9 cellular contexts compared by ENCODE assay signal in genomic region chr20:34037121-34037520, GRCh38. TPM values are rescaled to one million over a fixed set of nuclear protein-coding genes. Genes with fewer than 3 reads are reported as not detected.
DNase-seq lines count a peak whose midpoint lies in the region; ATAC-seq, FAIRE-seq and TF ChIP-seq lines count a peak whose summit lies in the region.
"Had no signal": no experiment of that assay in that cellular context is flagged by ENCODE, and none has a peak within 500 bp of the region (broad histone marks: within the 10 kb centered on the region; RNA-seq: fewer than 3 reads in every experiment).

No MANE protein-coding gene starts in this region.

- no peak overlapping the region for H2AK5ac ChIP-seq in mesendoderm (ENCODE audit: low read length)

- H3K27ac ChIP-seq in mesendoderm (ENCODE audit: low read depth, low read length): no peak overlapping the region
- no peak overlapping the region for H3K27ac ChIP-seq in kidney (ENCODE audit: low read depth in 2 of 2, low read length in 2 of 2)
- H3K27ac ChIP-seq: cardiac muscle cell had no signal

- no peak for TF ChIP-seq CTCF in kidney (IDR thresholded peaks at IDR 0.05; ENCODE audit: borderline replicate concordance, extremely low read depth, insufficient read depth)

- peaks cover 13% of the 10 kb centered on the region for H3K79me2 ChIP-seq in mesendoderm (ENCODE audit: control insufficient read depth, insufficient read depth, low read length)

- no CpG with 5 or more reads among the region's 4 CpGs for WGBS in mesendoderm (ENCODE audit: extremely low coverage, insufficient coverage, low lambda C conversion rate)

- no peak overlapping the region for H3K56ac ChIP-seq in mesendoderm (ENCODE audit: low read length)

- H3K4me2 ChIP-seq in mesendoderm (ENCODE audit: low read length): no peak overlapping the region

- no peak overlapping the region for H2BK15ac ChIP-seq in mesendoderm (replicated peaks; ENCODE audit: low read depth)

- DNase-seq in T-helper 17 cell (no peak), mesendoderm (peak; percentile 48), COR-L47 (lab: John Stamatoyannopoulos, UW) (no peak), kidney (no peak), A172 (ENCODE audit: low spot score) (no peak)
- peak; percentile 20 for DNase-seq in activated T-helper 2 cell treated with anti-CD3 and anti-CD28 coated beads, Interferon-gamma antibody, Interleukin-2, Interleukin-4, amounts not matched to agents 10 μg/mL and 5 μg/mL and 100 μg/mL, durations not matched to agents 14 hours and 24 hours and 36 hours (ENCODE audit: low spot score)
- peak; percentile 33 to 55 for DNase-seq in stimulated activated CD8-positive, alpha-beta memory T cell treated with anti-CD3 and anti-CD28 coated beads, Interleukin-15, amount 100 ng/mL, for 48 hours (ENCODE audit: low read depth in 2 of 2)

- no peak overlapping the region for H2BK120ac ChIP-seq in mesendoderm (ENCODE audit: low read depth, low read length)

- peaks cover 5% of the 10 kb centered on the region for H3K4me1 ChIP-seq in mesendoderm (ENCODE audit: control insufficient read depth, low read depth, low read length)
- H3K4me1 ChIP-seq in kidney (ENCODE audit: control insufficient read depth in 1 of 2, insufficient read depth in 1 of 2, low read depth in 1 of 2, low read length in 2 of 2): peaks cover 8 to 11% of the 10 kb centered on the region in 2 donors

- no peak overlapping the region for H2BK5ac ChIP-seq in mesendoderm (ENCODE audit: low read length)

- H3K4me3 ChIP-seq in mesendoderm (ENCODE audit: low read length) (no peak overlapping the region), kidney (ENCODE audit: low read length in 2 of 2) (no peak overlapping the region)
- H3K4me3 ChIP-seq: cardiac muscle cell had no signal

- H3K79me1 ChIP-seq in mesendoderm (ENCODE audit: low read length): peaks cover 33% of the 10 kb centered on the region

- H3K36me3 ChIP-seq in mesendoderm (ENCODE audit: control insufficient read depth, insufficient read depth, low read length) (no peaks in the 10 kb centered on the region), kidney (ENCODE audit: control insufficient read depth in 1 of 2, insufficient read depth in 2 of 2, low read length in 2 of 2) (peaks cover 6 to 7% of the 10 kb centered on the region in 2 donors)
- H3K36me3 ChIP-seq: cardiac muscle cell had no signal

- H3K18ac ChIP-seq in mesendoderm (ENCODE audit: low read length): no peak overlapping the region

- no peak overlapping the region for H4K5ac ChIP-seq in mesendoderm (ENCODE audit: low read length)

- no peaks in the 10 kb centered on the region for H3K27me3 Mint-ChIP-seq in T-helper 17 cell
- no peaks in the 10 kb centered on the region for H3K27me3 Mint-ChIP-seq in activated T-helper 2 cell treated with anti-CD3 and anti-CD28 coated beads, Interferon-gamma antibody, Interleukin-2, Interleukin-4, amounts not matched to agents 10 μg/mL and 5 μg/mL and 100 μg/mL, durations not matched to agents 14 hours and 24 hours and 36 hours (ENCODE audit: low read depth)

- no peak for FAIRE-seq in kidney (lab: Jason Lieb, UNC)

- no peak overlapping the region for H3K23ac ChIP-seq in mesendoderm (ENCODE audit: low read length)

- H4K8ac ChIP-seq in mesendoderm (ENCODE audit: low read depth, low read length): no peak overlapping the region

- peaks cover 4% of the 10 kb centered on the region for H3K36me3 Mint-ChIP-seq in T-helper 17 cell (ENCODE audit: low read depth)
- peaks cover 19% of the 10 kb centered on the region for H3K36me3 Mint-ChIP-seq in activated T-helper 2 cell treated with anti-CD3 and anti-CD28 coated beads, Interferon-gamma antibody, Interleukin-2, Interleukin-4, amounts not matched to agents 10 μg/mL and 5 μg/mL and 100 μg/mL, durations not matched to agents 14 hours and 24 hours and 36 hours (ENCODE audit: low read depth)

- H3K9ac ChIP-seq in mesendoderm (ENCODE audit: low read length) (no peak overlapping the region), kidney (ENCODE audit: low read length in 2 of 2) (no peak overlapping the region)

- peak overlapping the region; percentile 63 for H3K4me3 Mint-ChIP-seq in T-helper 17 cell
- H3K4me3 Mint-ChIP-seq in activated T-helper 2 cell treated with anti-CD3 and anti-CD28 coated beads, Interferon-gamma antibody, Interleukin-2, Interleukin-4, amounts not matched to agents 10 μg/mL and 5 μg/mL and 100 μg/mL, durations not matched to agents 14 hours and 24 hours and 36 hours (ENCODE audit: low read depth): peak overlapping the region; percentile 43

- no peaks in the 10 kb centered on the region for H3K27me3 ChIP-seq in mesendoderm (ENCODE audit: insufficient read depth, low read length, poor library complexity)
- H3K27me3 ChIP-seq: cardiac muscle cell had no signal

- no peak overlapping the region for H3K4ac ChIP-seq in mesendoderm (ENCODE audit: low read depth, low read length)

- H3K27ac Mint-ChIP-seq in T-helper 17 cell: peak overlapping the region; percentile 81
- H3K27ac Mint-ChIP-seq in activated T-helper 2 cell treated with anti-CD3 and anti-CD28 coated beads, Interferon-gamma antibody, Interleukin-2, Interleukin-4, amounts not matched to agents 10 μg/mL and 5 μg/mL and 100 μg/mL, durations not matched to agents 14 hours and 24 hours and 36 hours: peak overlapping the region; percentile 69

- no peaks in the 10 kb centered on the region for H3K9me3 Mint-ChIP-seq in activated T-helper 2 cell treated with anti-CD3 and anti-CD28 coated beads, Interferon-gamma antibody, Interleukin-2, Interleukin-4, amounts not matched to agents 10 μg/mL and 5 μg/mL and 100 μg/mL, durations not matched to agents 14 hours and 24 hours and 36 hours

- H3K9me3 ChIP-seq in T-helper 17 cell (ENCODE audit: control insufficient read depth, low read length, poor library complexity, severe bottlenecking) (no peaks in the 10 kb centered on the region), kidney (ENCODE audit: control insufficient read depth in 1 of 2, low read length in 2 of 2) (no peaks in the 10 kb centered on the region)

- peak; percentile 95 for ATAC-seq in T-helper 17 cell
- no peak for ATAC-seq in HG03025 (IDR thresholded peaks at IDR 0.05; ENCODE audit: low FRiP score, unreplicated experiment)

- peaks cover 66% of the 10 kb centered on the region for H3K4me1 Mint-ChIP-seq in T-helper 17 cell
- peaks cover 24% of the 10 kb centered on the region for H3K4me1 Mint-ChIP-seq in activated T-helper 2 cell treated with anti-CD3 and anti-CD28 coated beads, Interferon-gamma antibody, Interleukin-2, Interleukin-4, amounts not matched to agents 10 μg/mL and 5 μg/mL and 100 μg/mL, durations not matched to agents 14 hours and 24 hours and 36 hours (ENCODE audit: low read depth)

- intact Hi-C loops in activated T-helper 2 cell treated with anti-CD3 and anti-CD28 coated beads, Interferon-gamma antibody, Interleukin-2, Interleukin-4, amounts not matched to agents 10 μg/mL and 5 μg/mL and 100 μg/mL, durations not matched to agents 14 hours and 24 hours and 36 hours (cut with micrococcal nuclease): no loop called here
- intact Hi-C loops in kidney (cut with DNase I): no loop called here

RNA-seq across cellular contexts. Expression of gene RALY, which starts 43.4 kb away (rescaled TPM):
- total RNA-seq in T-helper 17 cell (100 to 1,000 TPM; 120 to 137 TPM), kidney (119 TPM)
- 149 and 153 TPM in 2 replicates for total RNA-seq in activated T-helper 2 cell treated with anti-CD3 and anti-CD28 coated beads, Interferon-gamma antibody, Interleukin-2, Interleukin-4, amounts not matched to agents 10 μg/mL and 5 μg/mL and 100 μg/mL, durations not matched to agents 14 hours and 24 hours and 36 hours
- 107 TPM for polyA plus RNA-seq in mesendoderm (2013, experiment 1 of 2)
- polyA plus RNA-seq in mesendoderm (2013, experiment 2 of 2): 107 TPM
- 138 TPM for polyA plus RNA-seq in kidney (ENCODE audit: insufficient read depth, low read depth, low replicate concordance)
- 126 and 147 TPM in 2 replicates for total RNA-seq in A172 (2014; rRNA removed; shearing (Covaris generic))

Comparison
In these comparisons a context has a peak if more than half of its experiments do, and no peak if none do; other contexts are left out.
1. DNase-seq: peak in activated T-helper 2 cell treated with anti-CD3 and anti-CD28 coated beads, Interferon-gamma antibody, Interleukin-2, Interleukin-4, amounts not matched to agents 10 μg/mL and 5 μg/mL and 100 μg/mL, durations not matched to agents 14 hours and 24 hours and 36 hours (single experiment), mesendoderm (single experiment) and stimulated activated CD8-positive, alpha-beta memory T cell treated with anti-CD3 and anti-CD28 coated beads, Interleukin-15, amount 100 ng/mL, for 48 hours (2 of 2); none in T-helper 17 cell (0 of 3), COR-L47 (single experiment), kidney (single experiment) and A172 (single experiment).